ENCODE assay signal across 13 cellular contexts in the genomic region with DNA sequence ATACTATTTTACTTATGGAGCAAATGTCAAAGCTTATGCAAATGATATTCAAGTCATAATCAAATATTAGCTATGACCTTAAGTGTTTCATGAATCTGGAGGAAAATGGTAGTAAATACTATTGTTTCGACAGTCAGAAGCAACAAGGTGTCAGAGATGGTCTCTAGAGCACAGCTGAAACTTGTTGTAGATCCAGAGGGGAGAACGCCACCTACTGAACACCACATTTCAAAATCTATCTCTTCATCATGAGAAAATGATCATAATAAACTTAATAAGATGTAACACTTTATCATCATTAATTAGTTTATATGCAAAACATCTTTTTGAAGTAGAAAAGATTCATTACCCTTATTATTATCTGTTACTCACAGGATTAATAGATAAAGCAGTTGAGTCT.
DNase-seq lines count a peak whose midpoint lies in the region; ATAC-seq and TF ChIP-seq lines count a peak whose summit lies in the region.
"Had no signal": no experiment of that assay in that cellular context is flagged by ENCODE, and none has a peak within 500 bp of the region (broad histone marks: within the 10 kb centered on the region; RNA-seq: fewer than 3 reads in every experiment).

No MANE protein-coding gene starts in this region.

- no peak for ATAC-seq in foreskin keratinocyte

- peaks cover 5% of the 10 kb centered on the region for H3K9me3 Mint-ChIP-seq in activated naive CD4-positive, alpha-beta T cell treated with anti-CD3 and anti-CD28 coated beads for 36 hours

- no peak overlapping the region for H3K27ac ChIP-seq in foreskin keratinocyte
- H3K27ac ChIP-seq: dorsolateral prefrontal cortex had no signal

- CTCF ChIA-PET in activated naive CD4-positive, alpha-beta T cell treated with anti-CD3 and anti-CD28 coated beads for 36 hours (lab: Charles Lee), result interaction anchor here (0.7 kb wide), 1 partner anchor 427 kb away, joined by 4 read pairs; no protein-coding TSS in a partner anchor

- TF ChIP-seq CTCF in GM12875 (IDR thresholded peaks at IDR 0.05; ENCODE audit: borderline replicate concordance, insufficient read depth, low read depth, low read length) (0 out of 2 replicates have a peak, but pooled peaks have one; percentile 6), foreskin keratinocyte (conservative IDR thresholded peaks at IDR 0.05) (peak; percentile 47)

- intact Hi-C loops in activated naive CD4-positive, alpha-beta T cell treated with anti-CD3 and anti-CD28 coated beads for 36 hours (cut with micrococcal nuclease), result loop anchor here (1.0 to 10.0 kb wide), 3 partner anchors 420 to 832 kb away; no protein-coding TSS in a partner anchor

- no peak overlapping the region for H3K4me3 ChIP-seq in GM12875 (ENCODE audit: low read depth, low read length)
- H3K4me3 ChIP-seq: dorsolateral prefrontal cortex, lung, MG63 had no signal

- peaks cover 3% of the 10 kb centered on the region for H3K27me3 Mint-ChIP-seq in activated naive CD4-positive, alpha-beta T cell treated with anti-CD3 and anti-CD28 coated beads for 36 hours (ENCODE audit: low read depth)

- no peaks in the 10 kb centered on the region for H3K36me3 Mint-ChIP-seq in activated naive CD4-positive, alpha-beta T cell treated with anti-CD3 and anti-CD28 coated beads for 36 hours (ENCODE audit: low read depth)

- H3K4me1 ChIP-seq in foreskin keratinocyte, result no peaks in the 10 kb centered on the region

- H3K4me1 Mint-ChIP-seq in activated naive CD4-positive, alpha-beta T cell treated with anti-CD3 and anti-CD28 coated beads for 36 hours (ENCODE audit: low read depth), result peaks cover 2% of the 10 kb centered on the region

- peak; percentile 13 for DNase-seq in activated naive CD4-positive, alpha-beta T cell treated with anti-CD3 and anti-CD28 coated beads for 36 hours
- DNase-seq in activated naive CD4-positive, alpha-beta T cell (lab: John Stamatoyannopoulos, UW), result no peak
- DNase-seq in T follicular helper cell (ENCODE audit: low read depth) (peak; percentile 6), foreskin keratinocyte (no peak), kidney glomerular epithelial cell (lab: John Stamatoyannopoulos, UW) (no peak), mesenteric fat pad (ENCODE audit: low spot score) (no peak), NOMO-1 (lab: John Stamatoyannopoulos, UW; ENCODE audit: unreplicated experiment in 2 of 2) (no peak)
- DNase-seq: dorsolateral prefrontal cortex, MG63, nucleus accumbens had no signal

- H3K27me3 ChIP-seq in foreskin keratinocyte, result no peaks in the 10 kb centered on the region
- H3K27me3 ChIP-seq: MG63 had no signal

- H3K27ac Mint-ChIP-seq in activated naive CD4-positive, alpha-beta T cell treated with anti-CD3 and anti-CD28 coated beads for 36 hours, result no peak overlapping the region
- H3K27ac Mint-ChIP-seq: activated naive CD8-positive, alpha-beta T cell had no signal

- no peak overlapping the region for H3K4me3 Mint-ChIP-seq in activated naive CD4-positive, alpha-beta T cell treated with anti-CD3 and anti-CD28 coated beads for 36 hours
- H3K4me3 Mint-ChIP-seq: activated naive CD8-positive, alpha-beta T cell had no signal

Comparison
In these comparisons a context has a peak if more than half of its experiments do, and no peak if none do; other contexts are left out.
1. DNase-seq: peak in activated naive CD4-positive, alpha-beta T cell treated with anti-CD3 and anti-CD28 coated beads for 36 hours (single experiment) and T follicular helper cell (single experiment); none in activated naive CD4-positive, alpha-beta T cell (0 of 4), foreskin keratinocyte (0 of 2), kidney glomerular epithelial cell (single experiment), mesenteric fat pad (single experiment) and NOMO-1 (0 of 2).